In the genomic region with DNA sequence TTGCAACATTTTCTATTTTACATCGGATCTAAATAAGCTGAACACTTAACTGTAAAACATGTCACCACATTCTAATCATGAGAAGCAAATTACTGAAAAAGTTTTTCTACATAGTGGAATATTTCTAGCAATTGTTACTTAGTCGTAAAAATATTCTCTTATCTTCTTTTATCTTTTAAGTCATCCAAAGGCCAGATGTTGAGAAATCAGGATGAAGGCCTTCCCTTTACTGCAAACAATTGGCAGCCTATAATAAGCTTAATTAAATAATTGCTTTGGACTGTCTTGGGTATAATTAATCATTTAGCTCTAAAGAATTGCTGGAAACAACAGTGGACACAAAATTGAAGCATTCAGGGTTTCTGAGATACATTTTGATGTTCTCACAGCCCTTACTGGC, we compare ENCODE assay signal across 1 cellular context.
TF ChIP-seq lines count a peak whose summit lies in the region.

No MANE protein-coding gene starts in this region.

TF ChIP-seq in GM23338, 12 proteins besides CTCF, POLR2A, EP300 and RAD21 (continued from another document):
- TF ChIP-seq, protein P1, sequence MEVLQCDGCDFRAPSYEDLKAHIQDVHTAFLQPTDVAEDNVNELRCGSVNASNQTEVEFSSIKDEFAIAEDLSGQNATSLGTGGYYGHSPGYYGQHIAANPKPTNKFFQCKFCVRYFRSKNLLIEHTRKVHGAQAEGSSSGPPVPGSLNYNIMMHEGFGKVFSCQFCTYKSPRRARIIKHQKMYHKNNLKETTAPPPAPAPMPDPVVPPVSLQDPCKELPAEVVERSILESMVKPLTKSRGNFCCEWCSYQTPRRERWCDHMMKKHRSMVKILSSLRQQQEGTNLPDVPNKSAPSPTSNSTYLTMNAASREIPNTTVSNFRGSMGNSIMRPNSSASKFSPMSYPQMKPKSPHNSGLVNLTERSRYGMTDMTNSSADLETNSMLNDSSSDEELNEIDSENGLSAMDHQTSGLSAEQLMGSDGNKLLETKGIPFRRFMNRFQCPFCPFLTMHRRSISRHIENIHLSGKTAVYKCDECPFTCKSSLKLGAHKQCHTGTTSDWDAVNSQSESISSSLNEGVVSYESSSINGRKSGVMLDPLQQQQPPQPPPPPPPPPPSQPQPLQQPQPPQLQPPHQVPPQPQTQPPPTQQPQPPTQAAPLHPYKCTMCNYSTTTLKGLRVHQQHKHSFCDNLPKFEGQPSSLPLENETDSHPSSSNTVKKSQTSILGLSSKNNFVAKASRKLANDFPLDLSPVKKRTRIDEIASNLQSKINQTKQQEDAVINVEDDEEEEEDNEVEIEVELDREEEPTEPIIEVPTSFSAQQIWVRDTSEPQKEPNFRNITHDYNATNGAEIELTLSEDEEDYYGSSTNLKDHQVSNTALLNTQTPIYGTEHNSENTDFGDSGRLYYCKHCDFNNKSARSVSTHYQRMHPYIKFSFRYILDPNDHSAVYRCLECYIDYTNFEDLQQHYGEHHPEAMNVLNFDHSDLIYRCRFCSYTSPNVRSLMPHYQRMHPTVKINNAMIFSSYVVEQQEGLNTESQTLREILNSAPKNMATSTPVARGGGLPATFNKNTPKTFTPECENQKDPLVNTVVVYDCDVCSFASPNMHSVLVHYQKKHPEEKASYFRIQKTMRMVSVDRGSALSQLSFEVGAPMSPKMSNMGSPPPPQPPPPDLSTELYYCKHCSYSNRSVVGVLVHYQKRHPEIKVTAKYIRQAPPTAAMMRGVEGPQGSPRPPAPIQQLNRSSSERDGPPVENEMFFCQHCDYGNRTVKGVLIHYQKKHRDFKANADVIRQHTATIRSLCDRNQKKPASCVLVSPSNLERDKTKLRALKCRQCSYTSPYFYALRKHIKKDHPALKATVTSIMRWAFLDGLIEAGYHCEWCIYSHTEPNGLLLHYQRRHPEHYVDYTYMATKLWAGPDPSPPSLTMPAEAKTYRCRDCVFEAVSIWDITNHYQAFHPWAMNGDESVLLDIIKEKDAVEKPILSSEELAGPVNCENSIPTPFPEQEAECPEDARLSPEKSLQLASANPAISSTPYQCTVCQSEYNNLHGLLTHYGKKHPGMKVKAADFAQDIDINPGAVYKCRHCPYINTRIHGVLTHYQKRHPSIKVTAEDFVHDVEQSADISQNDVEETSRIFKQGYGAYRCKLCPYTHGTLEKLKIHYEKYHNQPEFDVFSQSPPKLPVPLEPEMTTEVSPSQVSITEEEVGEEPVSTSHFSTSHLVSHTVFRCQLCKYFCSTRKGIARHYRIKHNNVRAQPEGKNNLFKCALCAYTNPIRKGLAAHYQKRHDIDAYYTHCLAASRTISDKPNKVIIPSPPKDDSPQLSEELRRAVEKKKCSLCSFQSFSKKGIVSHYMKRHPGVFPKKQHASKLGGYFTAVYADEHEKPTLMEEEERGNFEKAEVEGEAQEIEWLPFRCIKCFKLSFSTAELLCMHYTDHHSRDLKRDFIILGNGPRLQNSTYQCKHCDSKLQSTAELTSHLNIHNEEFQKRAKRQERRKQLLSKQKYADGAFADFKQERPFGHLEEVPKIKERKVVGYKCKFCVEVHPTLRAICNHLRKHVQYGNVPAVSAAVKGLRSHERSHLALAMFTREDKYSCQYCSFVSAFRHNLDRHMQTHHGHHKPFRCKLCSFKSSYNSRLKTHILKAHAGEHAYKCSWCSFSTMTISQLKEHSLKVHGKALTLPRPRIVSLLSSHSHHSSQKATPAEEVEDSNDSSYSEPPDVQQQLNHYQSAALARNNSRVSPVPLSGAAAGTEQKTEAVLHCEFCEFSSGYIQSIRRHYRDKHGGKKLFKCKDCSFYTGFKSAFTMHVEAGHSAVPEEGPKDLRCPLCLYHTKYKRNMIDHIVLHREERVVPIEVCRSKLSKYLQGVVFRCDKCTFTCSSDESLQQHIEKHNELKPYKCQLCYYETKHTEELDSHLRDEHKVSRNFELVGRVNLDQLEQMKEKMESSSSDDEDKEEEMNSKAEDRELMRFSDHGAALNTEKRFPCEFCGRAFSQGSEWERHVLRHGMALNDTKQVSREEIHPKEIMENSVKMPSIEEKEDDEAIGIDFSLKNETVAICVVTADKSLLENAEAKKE (CRISPR knock-in tag; IDR thresholded peaks at IDR 0.05), result no peak
- TF ChIP-seq POLR2AphosphoS5 (IDR thresholded peaks at IDR 0.05; ENCODE audit: low read depth) (no peak), ZNF114 (CRISPR knock-in tag; IDR thresholded peaks at IDR 0.05) (no peak), EZH2 (IDR thresholded peaks at IDR 0.05; ENCODE audit: low read depth, unreplicated experiment) (no peak), CREB1 (CRISPR knock-in tag; IDR thresholded peaks at IDR 0.05; ENCODE audit: low read depth) (no peak), STAT1 (IDR thresholded peaks at IDR 0.05; ENCODE audit: unreplicated experiment) (no peak), NANOG (IDR thresholded peaks at IDR 0.05; ENCODE audit: borderline replicate concordance) (no peak), EZH2phosphoT487 (IDR thresholded peaks at IDR 0.05; ENCODE audit: unreplicated experiment) (no peak), JUNB (IDR thresholded peaks at IDR 0.05; ENCODE audit: unreplicated experiment) (no peak)
- TF ChIP-seq, protein P2, sequence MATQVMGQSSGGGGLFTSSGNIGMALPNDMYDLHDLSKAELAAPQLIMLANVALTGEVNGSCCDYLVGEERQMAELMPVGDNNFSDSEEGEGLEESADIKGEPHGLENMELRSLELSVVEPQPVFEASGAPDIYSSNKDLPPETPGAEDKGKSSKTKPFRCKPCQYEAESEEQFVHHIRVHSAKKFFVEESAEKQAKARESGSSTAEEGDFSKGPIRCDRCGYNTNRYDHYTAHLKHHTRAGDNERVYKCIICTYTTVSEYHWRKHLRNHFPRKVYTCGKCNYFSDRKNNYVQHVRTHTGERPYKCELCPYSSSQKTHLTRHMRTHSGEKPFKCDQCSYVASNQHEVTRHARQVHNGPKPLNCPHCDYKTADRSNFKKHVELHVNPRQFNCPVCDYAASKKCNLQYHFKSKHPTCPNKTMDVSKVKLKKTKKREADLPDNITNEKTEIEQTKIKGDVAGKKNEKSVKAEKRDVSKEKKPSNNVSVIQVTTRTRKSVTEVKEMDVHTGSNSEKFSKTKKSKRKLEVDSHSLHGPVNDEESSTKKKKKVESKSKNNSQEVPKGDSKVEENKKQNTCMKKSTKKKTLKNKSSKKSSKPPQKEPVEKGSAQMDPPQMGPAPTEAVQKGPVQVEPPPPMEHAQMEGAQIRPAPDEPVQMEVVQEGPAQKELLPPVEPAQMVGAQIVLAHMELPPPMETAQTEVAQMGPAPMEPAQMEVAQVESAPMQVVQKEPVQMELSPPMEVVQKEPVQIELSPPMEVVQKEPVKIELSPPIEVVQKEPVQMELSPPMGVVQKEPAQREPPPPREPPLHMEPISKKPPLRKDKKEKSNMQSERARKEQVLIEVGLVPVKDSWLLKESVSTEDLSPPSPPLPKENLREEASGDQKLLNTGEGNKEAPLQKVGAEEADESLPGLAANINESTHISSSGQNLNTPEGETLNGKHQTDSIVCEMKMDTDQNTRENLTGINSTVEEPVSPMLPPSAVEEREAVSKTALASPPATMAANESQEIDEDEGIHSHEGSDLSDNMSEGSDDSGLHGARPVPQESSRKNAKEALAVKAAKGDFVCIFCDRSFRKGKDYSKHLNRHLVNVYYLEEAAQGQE (IDR thresholded peaks at IDR 0.05; ENCODE audit: unreplicated experiment), result no peak
